In genomic region chr11:68212421-68213134, GRCh38 we compare ENCODE assay signal across 1 cellular context.
TF ChIP-seq lines count a peak whose summit lies in the region.

No MANE protein-coding gene starts in this region.

TF ChIP-seq in HepG2, 621 proteins besides CTCF, POLR2A, EP300 and RAD21 (continued from another document and continues in another):
- TF ChIP-seq HNF1B (CRISPR knock-in tag; IDR thresholded peaks at IDR 0.05) (0 out of 2 replicates have a peak, but pooled peaks have one; percentile 34), ZNF260 (CRISPR knock-in tag; IDR thresholded peaks at IDR 0.05; ENCODE audit: borderline replicate concordance, low read depth) (no peak), NCOA1 (CRISPR knock-in tag; IDR thresholded peaks at IDR 0.05) (no peak), DMAP1 (CRISPR knock-in tag; IDR thresholded peaks at IDR 0.05) (no peak), ZKSCAN8 (CRISPR knock-in tag; IDR thresholded peaks at IDR 0.05; ENCODE audit: borderline replicate concordance) (no peak), ZNF530 (CRISPR knock-in tag; IDR thresholded peaks at IDR 0.05; ENCODE audit: low read depth) (no peak), CERS6 (CRISPR knock-in tag; IDR thresholded peaks at IDR 0.05) (no peak), MEIS2 (CRISPR knock-in tag; IDR thresholded peaks at IDR 0.05) (0 out of 2 replicates have a peak, but pooled peaks have one; percentile 20), SIX4 (CRISPR knock-in tag; IDR thresholded peaks at IDR 0.05) (no peak), AGO2 (optimal IDR thresholded peaks at IDR 0.05; ENCODE audit: low read depth, low read length) (peak; percentile 46), GATA4 (IDR thresholded peaks at IDR 0.05; ENCODE audit: borderline replicate concordance, low read depth) (no peak), ZSCAN29 (CRISPR knock-in tag; conservative IDR thresholded peaks at IDR 0.05) (no peak), ZNF274 (CRISPR knock-in tag; IDR thresholded peaks at IDR 0.05) (no peak), GLI4 (CRISPR knock-in tag; IDR thresholded peaks at IDR 0.05; ENCODE audit: borderline replicate concordance) (no peak), BHLHE40 (IDR thresholded peaks at IDR 0.05; ENCODE audit: low read length) (peak; percentile 36; the same call in 1 of the 2 replicates), MAF1 (CRISPR knock-in tag; IDR thresholded peaks at IDR 0.05; ENCODE audit: borderline replicate concordance) (no peak), ZBTB43 (CRISPR knock-in tag; conservative IDR thresholded peaks at IDR 0.05) (no peak), ZNF292 (CRISPR knock-in tag; IDR thresholded peaks at IDR 0.05; ENCODE audit: borderline replicate concordance, low read depth) (no peak), ZSCAN31 (CRISPR knock-in tag; IDR thresholded peaks at IDR 0.05; ENCODE audit: low read depth) (no peak), MTA3 (CRISPR knock-in tag; IDR thresholded peaks at IDR 0.05) (no peak), FOXO1 (CRISPR knock-in tag; IDR thresholded peaks at IDR 0.05) (no peak), ZNF367 (CRISPR knock-in tag; IDR thresholded peaks at IDR 0.05; ENCODE audit: borderline replicate concordance) (no peak), NRL (CRISPR knock-in tag; IDR thresholded peaks at IDR 0.05; ENCODE audit: borderline replicate concordance) (no peak; the same call in 1 of the 2 replicates), ZNF703 (CRISPR knock-in tag; IDR thresholded peaks at IDR 0.05; ENCODE audit: borderline replicate concordance) (no peak), NBN (conservative IDR thresholded peaks at IDR 0.05) (no peak), ONECUT2 (CRISPR knock-in tag; IDR thresholded peaks at IDR 0.05) (no peak), SKIL (CRISPR knock-in tag; IDR thresholded peaks at IDR 0.05; ENCODE audit: borderline replicate concordance) (no peak), MAFF (IDR thresholded peaks at IDR 0.05; ENCODE audit: low read depth, low read length) (no peak), NFYB (CRISPR knock-in tag; IDR thresholded peaks at IDR 0.05) (peak; percentile 74), GATAD1 (CRISPR knock-in tag; IDR thresholded peaks at IDR 0.05) (no peak), ZNF724P (CRISPR knock-in tag; IDR thresholded peaks at IDR 0.05; ENCODE audit: borderline replicate concordance) (no peak), ZFP90 (CRISPR knock-in tag; IDR thresholded peaks at IDR 0.05; ENCODE audit: borderline replicate concordance) (no peak), TAF1 (CRISPR knock-in tag; IDR thresholded peaks at IDR 0.05) (no peak; the same call in 1 of the 2 replicates), MED8 (CRISPR knock-in tag; IDR thresholded peaks at IDR 0.05; ENCODE audit: insufficient replicate concordance) (no peak), NCOA5 (CRISPR knock-in tag; IDR thresholded peaks at IDR 0.05) (no peak), ZNF296 (CRISPR knock-in tag; conservative IDR thresholded peaks at IDR 0.05) (no peak), ZNF556 (CRISPR knock-in tag; IDR thresholded peaks at IDR 0.05; ENCODE audit: borderline replicate concordance) (0 out of 2 replicates have a peak, but pooled peaks have one; percentile 31), REXO4 (CRISPR knock-in tag; IDR thresholded peaks at IDR 0.05; ENCODE audit: borderline replicate concordance) (no peak), ATF7-NPFF (CRISPR knock-in tag; IDR thresholded peaks at IDR 0.05; ENCODE audit: low read depth) (no peak), ZNF33B (CRISPR knock-in tag; IDR thresholded peaks at IDR 0.05) (no peak), ZNF142 (CRISPR knock-in tag; IDR thresholded peaks at IDR 0.05) (no peak), SNAPC4 (CRISPR knock-in tag; IDR thresholded peaks at IDR 0.05) (no peak), ELF3 (CRISPR knock-in tag; IDR thresholded peaks at IDR 0.05) (no peak), ZNF280B (CRISPR knock-in tag; IDR thresholded peaks at IDR 0.05; ENCODE audit: borderline replicate concordance) (no peak), SIN3A (IDR thresholded peaks at IDR 0.05; ENCODE audit: borderline replicate concordance, low read depth, low read length) (peak; percentile 27; the same call in 1 of the 2 replicates), JUN (CRISPR knock-in tag; IDR thresholded peaks at IDR 0.05) (no peak), HOXA3 (CRISPR knock-in tag; IDR thresholded peaks at IDR 0.05) (peak; percentile 21; the same call in 1 of the 2 replicates), ZBTB3 (CRISPR knock-in tag; IDR thresholded peaks at IDR 0.05; ENCODE audit: borderline replicate concordance, low read depth) (no peak), MYPOP (CRISPR knock-in tag; IDR thresholded peaks at IDR 0.05) (no peak), PITX1 (CRISPR knock-in tag; IDR thresholded peaks at IDR 0.05) (no peak)
